In genomic region chr9:128098017-128098935, GRCh38 we compare ENCODE assay signal across 8 cellular contexts. TPM values are rescaled to one million over a fixed set of nuclear protein-coding genes. Genes with fewer than 3 reads are reported as not detected.
DNase-seq lines count a peak whose midpoint lies in the region; ATAC-seq and TF ChIP-seq lines count a peak whose summit lies in the region.

No MANE protein-coding gene starts in this region.

- intact Hi-C loops in esophagus squamous epithelium (cut with DNase I): no loop called here

- TF ChIP-seq CTCF in esophagus squamous epithelium (IDR thresholded peaks at IDR 0.05): peak in 2 of 6 experiments; percentile 2 to 22

- no peak for ATAC-seq in GM18511 (IDR thresholded peaks at IDR 0.05; ENCODE audit: unreplicated experiment)

- TF ChIP-seq POLR2A in esophagus squamous epithelium (IDR thresholded peaks at IDR 0.05): peak in 3 of 4 donors; percentile 93 to 99 (median 96)

- H3K36me3 ChIP-seq in NT2/D1 (ENCODE audit: insufficient read depth, insufficient read length, low read length) (peaks cover 54% of the 10 kb centered on the region), esophagus squamous epithelium (peaks cover 9 to 29% (median 28%) of the 10 kb centered on the region in 3 donors), muscle layer of colon (ENCODE audit: insufficient read depth, low read length) (peaks cover 26% of the 10 kb centered on the region)

- H3K9me3 ChIP-seq in NT2/D1 (ENCODE audit: insufficient read depth, low read length) (no peaks in the 10 kb centered on the region), esophagus squamous epithelium (no peaks in the 10 kb centered on the region), muscle layer of colon (ENCODE audit: low read length) (no peaks in the 10 kb centered on the region)

- DNase-seq in A172 (ENCODE audit: low spot score) (peak; percentile 99), HS-27A (ENCODE audit: low read depth) (peak; percentile 95), NT2/D1 (ENCODE audit: low read depth, low spot score) (peak; percentile 98), activated T-helper 1 cell treated with Interleukin-2 at 50 U/mL for 16 hours (ENCODE audit: low read depth) (peak; percentile 17), esophagus squamous epithelium (lab: John Stamatoyannopoulos, UW) (peak; percentile 53)
- DNase-seq in stimulated activated CD8-positive, alpha-beta memory T cell treated with anti-CD3 and anti-CD28 coated beads, Interleukin-4, amount 100 ng/mL, for 48 hours: peak; percentile 80

- H3K4me1 ChIP-seq in NT2/D1 (ENCODE audit: insufficient read depth, insufficient read length): peaks cover 29% of the 10 kb centered on the region
- peaks cover 48 to 98% (median 55%) of the 10 kb centered on the region in 3 donors for H3K4me1 ChIP-seq in esophagus squamous epithelium
- peaks cover 54% of the 10 kb centered on the region for H3K4me1 ChIP-seq in muscle layer of colon (ENCODE audit: insufficient read depth, low read length)

- H3K4me3 ChIP-seq in NT2/D1 (ENCODE audit: insufficient read length, low read depth) (peak overlapping the region; percentile 73), esophagus squamous epithelium (peak overlapping the region; percentile 31 to 65 (median 50)), muscle layer of colon (ENCODE audit: low read depth in 1 of 2, low read length in 2 of 2) (peak overlapping the region; percentile 29 to 55)

- 10 to 21% methylated on average over 16 to 18 of the region's 28 CpGs for WGBS in esophagus squamous epithelium, 2 donors

- H3K27me3 ChIP-seq in NT2/D1 (ENCODE audit: insufficient read depth, insufficient read length) (no peaks in the 10 kb centered on the region), esophagus squamous epithelium (no peaks in the 10 kb centered on the region), muscle layer of colon (ENCODE audit: control insufficient read depth in 1 of 2, insufficient read depth in 2 of 2, low read length in 2 of 2) (no peaks in the 10 kb centered on the region)

- peak overlapping the region; percentile 87 for H3K9ac ChIP-seq in NT2/D1 (ENCODE audit: insufficient read length, low read depth)
- H3K9ac ChIP-seq in muscle layer of colon (ENCODE audit: low read length): peak overlapping the region; percentile 70

- H3K27ac ChIP-seq in esophagus squamous epithelium: peak overlapping the region; percentile 89 to 96 (median 92)
- peak overlapping the region; percentile 49 for H3K27ac ChIP-seq in muscle layer of colon (ENCODE audit: low read depth, low read length)

RNA-seq across cellular contexts. Expression of gene PTGES2, which starts 29.3 kb away (rescaled TPM):
- 84.2 and 87.7 TPM in 2 replicates for total RNA-seq in A172 (2014; rRNA removed; shearing (Covaris generic))
- 100 to 1,000 TPM in 1 of 4 donors, 10 to 100 TPM in 3; 54.2 to 118 (median 83.0) TPM for total RNA-seq in esophagus squamous epithelium

RNA-seq across cellular contexts. Expression of gene SLC25A25, which starts 30.2 kb away (rescaled TPM):
- total RNA-seq in A172 (2014; rRNA removed; shearing (Covaris generic)): 27.8 and 32.7 TPM in 2 replicates
- 10 to 100 TPM; 15.8 to 37.9 (median 24.1) TPM for total RNA-seq in esophagus squamous epithelium

RNA-seq across cellular contexts. Expression of gene NAIF1, which starts 31.2 kb away (rescaled TPM):
- total RNA-seq in A172 (2014; rRNA removed; shearing (Covaris generic)): 14.1 and 15.7 TPM in 2 replicates
- 1 to 10 TPM; 6.3 to 8.8 (median 7.8) TPM for total RNA-seq in esophagus squamous epithelium

RNA-seq across cellular contexts. Expression of gene LCN2, which starts 51.0 kb away (rescaled TPM):
- total RNA-seq in A172 (2014; rRNA removed; shearing (Covaris generic)): 0.14 and 1.1 TPM in 2 replicates
- total RNA-seq in esophagus squamous epithelium: 100 to 1,000 TPM in 3 of 4 donors, 10 to 100 TPM in 1; 36.2 to 931 (median 809) TPM

Comparison
In these comparisons a context has a peak if more than half of its experiments do, and no peak if none do; other contexts are left out.
1. DNase-seq: peak in every context shown above with its lines; median percentile 99 in A172; 98 in NT2/D1; 95 in HS-27A; 80 in stimulated activated CD8-positive, alpha-beta memory T cell treated with anti-CD3 and anti-CD28 coated beads, Interleukin-4, amount 100 ng/mL, for 48 hours; 53 in esophagus squamous epithelium; 17 in activated T-helper 1 cell treated with Interleukin-2 at 50 U/mL for 16 hours.